In genomic region chr6:15090145-15090579, GRCh38 we compare ENCODE assay signal across 12 cellular contexts.
DNase-seq lines count a peak whose midpoint lies in the region; ATAC-seq and TF ChIP-seq lines count a peak whose summit lies in the region.
"Had no signal": no experiment of that assay in that cellular context is flagged by ENCODE, and none has a peak within 500 bp of the region (broad histone marks: within the 10 kb centered on the region; RNA-seq: fewer than 3 reads in every experiment).

No MANE protein-coding gene starts in this region.

- ATAC-seq in GM18511 (IDR thresholded peaks at IDR 0.05; ENCODE audit: unreplicated experiment), result no peak
- ATAC-seq in GM18873 (IDR thresholded peaks at IDR 0.05; ENCODE audit: low FRiP score, unreplicated experiment), result no peak
- ATAC-seq in HG03045 (IDR thresholded peaks at IDR 0.05; ENCODE audit: unreplicated experiment), result no peak
- no peak for ATAC-seq in HG03139 (IDR thresholded peaks at IDR 0.05; ENCODE audit: unreplicated experiment)
- ATAC-seq: T-helper 17 cell had no signal

- H3K36me3 Mint-ChIP-seq in CD14-positive monocyte (no peaks in the 10 kb centered on the region), nephron (ENCODE audit: low read depth) (no peaks in the 10 kb centered on the region)

- H3K4me3 ChIP-seq in NB4 (ENCODE audit: low read depth, low read length), result peak overlapping the region; percentile 73
- H3K4me3 ChIP-seq: colonic mucosa had no signal

- H3K27ac Mint-ChIP-seq in CD14-positive monocyte (peak overlapping the region in 6 of 7 donors; percentile 49 to 92 (median 88)), nephron (peak overlapping the region; percentile 88)
- H3K27ac Mint-ChIP-seq: activated naive CD4-positive, alpha-beta T cell treated with anti-CD3 and anti-CD28 coated beads for 36 hours; T-helper 17 cell had no signal

- H3K4me1 Mint-ChIP-seq in CD14-positive monocyte (peaks cover 68% of the 10 kb centered on the region), nephron (peaks cover 29% of the 10 kb centered on the region)

- intact Hi-C loops in CD14-positive monocyte (cut with micrococcal nuclease), result loop anchor here in 1 of 2 donors (5.0 kb wide), 1 partner anchor 42 kb away; no protein-coding TSS in a partner anchor

- H3K4me3 Mint-ChIP-seq in CD14-positive monocyte, result no peak overlapping the region
- peak overlapping the region; percentile 60 to 76 (median 67) for H3K4me3 Mint-ChIP-seq in nephron
- H3K4me3 Mint-ChIP-seq: activated naive CD4-positive, alpha-beta T cell treated with anti-CD3 and anti-CD28 coated beads for 36 hours; T-helper 17 cell had no signal

- TF ChIP-seq CTCF in CD14-positive monocyte (IDR thresholded peaks at IDR 0.05) (no peak), NB4 (IDR thresholded peaks at IDR 0.05; ENCODE audit: low read depth, low read length) (no peak), nephron (IDR thresholded peaks at IDR 0.05; ENCODE audit: unreplicated experiment in 3 of 3) (no peak)

- DNase-seq in CD14-positive monocyte (ENCODE audit: low spot score), result no peak
- DNase-seq in NB4 (ENCODE audit: low read depth), result peak; percentile 96
- peak; percentile 20 for DNase-seq in astrocyte of the hippocampus (ENCODE audit: low read depth, low spot score)
- DNase-seq: activated naive CD4-positive, alpha-beta T cell treated with anti-CD3 and anti-CD28 coated beads for 36 hours; colonic mucosa; MV-4-11; T-helper 17 cell had no signal

- peak; percentile 33 for TF ChIP-seq POLR2A in NB4 (IDR thresholded peaks at IDR 0.05; ENCODE audit: extremely low read depth, insufficient read length)

- H3K9me3 Mint-ChIP-seq in CD14-positive monocyte, result peaks cover 0 to 2% (median 0%) of the 10 kb centered on the region in 7 donors
- H3K9me3 Mint-ChIP-seq in nephron, result no peaks in the 10 kb centered on the region
- H3K9me3 Mint-ChIP-seq: activated naive CD4-positive, alpha-beta T cell treated with anti-CD3 and anti-CD28 coated beads for 36 hours had no signal

- H3K27me3 Mint-ChIP-seq in CD14-positive monocyte (ENCODE audit: low read depth in 3 of 3) (peaks cover 0 to 3% (median 1%) of the 10 kb centered on the region in 3 donors), nephron (ENCODE audit: low read depth) (peaks cover 3% of the 10 kb centered on the region)

Comparison
In these comparisons a context has a peak if more than half of its experiments do, and no peak if none do; other contexts are left out.
1. H3K4me3 Mint-ChIP-seq: peak in nephron (3 of 3); none in CD14-positive monocyte (0 of 2).